Comparison of ENCODE assay signal across 9 cellular contexts in the genomic region with DNA sequence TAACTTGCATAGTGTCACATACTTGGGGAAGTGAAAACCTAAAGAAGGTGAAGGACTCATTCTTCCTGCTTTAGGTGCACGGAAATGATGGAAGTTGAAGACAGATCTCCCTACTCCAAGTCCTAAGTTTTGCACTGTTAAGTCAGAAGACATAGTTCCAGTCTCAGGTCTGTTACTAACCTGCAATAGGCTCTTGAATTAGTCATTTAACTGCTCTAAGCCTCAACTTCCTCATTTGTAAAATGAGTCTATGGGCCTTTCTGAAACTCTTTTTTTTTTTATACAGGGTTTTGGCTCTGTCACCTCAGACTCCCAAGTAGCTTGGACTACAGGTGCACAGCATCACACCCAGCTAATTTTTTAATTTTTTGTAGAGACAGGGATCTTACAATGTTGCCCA. TPM values are rescaled to one million over a fixed set of nuclear protein-coding genes. Genes with fewer than 3 reads are reported as not detected.
DNase-seq lines count a peak whose midpoint lies in the region; ATAC-seq and TF ChIP-seq lines count a peak whose summit lies in the region.
"Had no signal": no experiment of that assay in that cellular context is flagged by ENCODE, and none has a peak within 500 bp of the region (broad histone marks: within the 10 kb centered on the region; RNA-seq: fewer than 3 reads in every experiment).

No MANE protein-coding gene starts in this region.

- H3K27ac Mint-ChIP-seq in stimulated activated memory B cell treated with anti-CD40 and anti-IgM and Interleukin-4, amounts not matched to agents 10 μg/mL and 1 μg/mL and 100 μg/mL, for 72 hours: peak overlapping the region; percentile 86

- H3K27me3 Mint-ChIP-seq in stimulated activated memory B cell treated with anti-CD40 and anti-IgM and Interleukin-4, amounts not matched to agents 10 μg/mL and 1 μg/mL and 100 μg/mL, for 72 hours: no peaks in the 10 kb centered on the region

- peaks cover 74% of the 10 kb centered on the region for H3K4me1 Mint-ChIP-seq in stimulated activated memory B cell treated with anti-CD40 and anti-IgM and Interleukin-4, amounts not matched to agents 10 μg/mL and 1 μg/mL and 100 μg/mL, for 72 hours

- H3K9me3 Mint-ChIP-seq in stimulated activated memory B cell treated with anti-CD40 and anti-IgM and Interleukin-4, amounts not matched to agents 10 μg/mL and 1 μg/mL and 100 μg/mL, for 72 hours: no peaks in the 10 kb centered on the region

- H3K4me3 Mint-ChIP-seq in stimulated activated memory B cell treated with anti-CD40 and anti-IgM and Interleukin-4, amounts not matched to agents 10 μg/mL and 1 μg/mL and 100 μg/mL, for 72 hours: peak overlapping the region; percentile 4

- TF ChIP-seq EP300 in suprapubic skin (IDR thresholded peaks at IDR 0.05): no peak

- H3K36me3 ChIP-seq in suprapubic skin: no peaks in the 10 kb centered on the region
- H3K36me3 ChIP-seq: MG63 had no signal

- H3K9me3 ChIP-seq in suprapubic skin: no peaks in the 10 kb centered on the region
- H3K9me3 ChIP-seq: MG63 had no signal

- 74% methylated on average over 1 of the region's 1 CpG for WGBS in suprapubic skin

- peak; percentile 58 for ATAC-seq in GM19043 (IDR thresholded peaks at IDR 0.05; ENCODE audit: low read depth, unreplicated experiment)
- peak; percentile 69 for ATAC-seq in HG02852 (IDR thresholded peaks at IDR 0.05; ENCODE audit: unreplicated experiment)
- ATAC-seq in stimulated activated memory B cell treated with anti-CD40 and anti-IgM and Interleukin-4, amounts not matched to agents 10 μg/mL and 1 μg/mL and 100 μg/mL, for 72 hours: peak; percentile 91
- no peak for ATAC-seq in foreskin keratinocyte

- peaks cover 2% of the 10 kb centered on the region for H3K4me1 ChIP-seq in suprapubic skin
- no peaks in the 10 kb centered on the region for H3K4me1 ChIP-seq in foreskin keratinocyte

- no peaks in the 10 kb centered on the region for H3K36me3 Mint-ChIP-seq in stimulated activated memory B cell treated with anti-CD40 and anti-IgM and Interleukin-4, amounts not matched to agents 10 μg/mL and 1 μg/mL and 100 μg/mL, for 72 hours

- no peak for TF ChIP-seq POLR2A in suprapubic skin (IDR thresholded peaks at IDR 0.05)

- peak; percentile 51 for DNase-seq in KG1 (lab: John Stamatoyannopoulos, UW)
- no peak for DNase-seq in suprapubic skin (ENCODE audit: low spot score in 2 of 2)
- DNase-seq in foreskin keratinocyte: no peak
- DNase-seq in H4 (ENCODE audit: low spot score): no peak
- DNase-seq: SW 1271 had no signal

- TF ChIP-seq CTCF in suprapubic skin (IDR thresholded peaks at IDR 0.05) (no peak), foreskin keratinocyte (conservative IDR thresholded peaks at IDR 0.05) (no peak)

- no peak overlapping the region for H3K4me3 ChIP-seq in suprapubic skin
- H3K4me3 ChIP-seq: MG63 had no signal

- H3K27me3 ChIP-seq in suprapubic skin: no peaks in the 10 kb centered on the region
- peaks cover 10% of the 10 kb centered on the region for H3K27me3 ChIP-seq in foreskin keratinocyte

- H3K27ac ChIP-seq in suprapubic skin (no peak overlapping the region), foreskin keratinocyte (no peak overlapping the region)

RNA-seq across cellular contexts. Expression of a gene that starts 30.8 kb away (rescaled TPM):
- total RNA-seq in suprapubic skin (not detected), foreskin keratinocyte (not detected in 2 replicates)
- not detected in 2 replicates for polyA plus RNA-seq in foreskin keratinocyte
- total RNA-seq in H4 (2014; rRNA removed; shearing (Covaris generic)): not detected in 2 replicates
